In genomic region chr5:180850434-180851078, GRCh38 we compare ENCODE assay signal across 1 cellular context.
TF ChIP-seq lines count a peak whose summit lies in the region.

No MANE protein-coding gene starts in this region.

TF ChIP-seq in K562, 482 proteins besides CTCF, POLR2A, EP300 and RAD21 (continued from another document and continues in another):
- TF ChIP-seq RFX5 (IDR thresholded peaks at IDR 0.05; ENCODE audit: low read depth, low read length) = no peak
- TF ChIP-seq XRCC3 (IDR thresholded peaks at IDR 0.05) = peak; percentile 59; the same call in 1 of the 2 replicates
- no peak for TF ChIP-seq RBM34 (IDR thresholded peaks at IDR 0.05; ENCODE audit: borderline replicate concordance, insufficient read depth, low read length)
- TF ChIP-seq ILK (tag; IDR thresholded peaks at IDR 0.05; ENCODE audit: borderline replicate concordance, low read depth) = no peak
- TF ChIP-seq, protein P1, sequence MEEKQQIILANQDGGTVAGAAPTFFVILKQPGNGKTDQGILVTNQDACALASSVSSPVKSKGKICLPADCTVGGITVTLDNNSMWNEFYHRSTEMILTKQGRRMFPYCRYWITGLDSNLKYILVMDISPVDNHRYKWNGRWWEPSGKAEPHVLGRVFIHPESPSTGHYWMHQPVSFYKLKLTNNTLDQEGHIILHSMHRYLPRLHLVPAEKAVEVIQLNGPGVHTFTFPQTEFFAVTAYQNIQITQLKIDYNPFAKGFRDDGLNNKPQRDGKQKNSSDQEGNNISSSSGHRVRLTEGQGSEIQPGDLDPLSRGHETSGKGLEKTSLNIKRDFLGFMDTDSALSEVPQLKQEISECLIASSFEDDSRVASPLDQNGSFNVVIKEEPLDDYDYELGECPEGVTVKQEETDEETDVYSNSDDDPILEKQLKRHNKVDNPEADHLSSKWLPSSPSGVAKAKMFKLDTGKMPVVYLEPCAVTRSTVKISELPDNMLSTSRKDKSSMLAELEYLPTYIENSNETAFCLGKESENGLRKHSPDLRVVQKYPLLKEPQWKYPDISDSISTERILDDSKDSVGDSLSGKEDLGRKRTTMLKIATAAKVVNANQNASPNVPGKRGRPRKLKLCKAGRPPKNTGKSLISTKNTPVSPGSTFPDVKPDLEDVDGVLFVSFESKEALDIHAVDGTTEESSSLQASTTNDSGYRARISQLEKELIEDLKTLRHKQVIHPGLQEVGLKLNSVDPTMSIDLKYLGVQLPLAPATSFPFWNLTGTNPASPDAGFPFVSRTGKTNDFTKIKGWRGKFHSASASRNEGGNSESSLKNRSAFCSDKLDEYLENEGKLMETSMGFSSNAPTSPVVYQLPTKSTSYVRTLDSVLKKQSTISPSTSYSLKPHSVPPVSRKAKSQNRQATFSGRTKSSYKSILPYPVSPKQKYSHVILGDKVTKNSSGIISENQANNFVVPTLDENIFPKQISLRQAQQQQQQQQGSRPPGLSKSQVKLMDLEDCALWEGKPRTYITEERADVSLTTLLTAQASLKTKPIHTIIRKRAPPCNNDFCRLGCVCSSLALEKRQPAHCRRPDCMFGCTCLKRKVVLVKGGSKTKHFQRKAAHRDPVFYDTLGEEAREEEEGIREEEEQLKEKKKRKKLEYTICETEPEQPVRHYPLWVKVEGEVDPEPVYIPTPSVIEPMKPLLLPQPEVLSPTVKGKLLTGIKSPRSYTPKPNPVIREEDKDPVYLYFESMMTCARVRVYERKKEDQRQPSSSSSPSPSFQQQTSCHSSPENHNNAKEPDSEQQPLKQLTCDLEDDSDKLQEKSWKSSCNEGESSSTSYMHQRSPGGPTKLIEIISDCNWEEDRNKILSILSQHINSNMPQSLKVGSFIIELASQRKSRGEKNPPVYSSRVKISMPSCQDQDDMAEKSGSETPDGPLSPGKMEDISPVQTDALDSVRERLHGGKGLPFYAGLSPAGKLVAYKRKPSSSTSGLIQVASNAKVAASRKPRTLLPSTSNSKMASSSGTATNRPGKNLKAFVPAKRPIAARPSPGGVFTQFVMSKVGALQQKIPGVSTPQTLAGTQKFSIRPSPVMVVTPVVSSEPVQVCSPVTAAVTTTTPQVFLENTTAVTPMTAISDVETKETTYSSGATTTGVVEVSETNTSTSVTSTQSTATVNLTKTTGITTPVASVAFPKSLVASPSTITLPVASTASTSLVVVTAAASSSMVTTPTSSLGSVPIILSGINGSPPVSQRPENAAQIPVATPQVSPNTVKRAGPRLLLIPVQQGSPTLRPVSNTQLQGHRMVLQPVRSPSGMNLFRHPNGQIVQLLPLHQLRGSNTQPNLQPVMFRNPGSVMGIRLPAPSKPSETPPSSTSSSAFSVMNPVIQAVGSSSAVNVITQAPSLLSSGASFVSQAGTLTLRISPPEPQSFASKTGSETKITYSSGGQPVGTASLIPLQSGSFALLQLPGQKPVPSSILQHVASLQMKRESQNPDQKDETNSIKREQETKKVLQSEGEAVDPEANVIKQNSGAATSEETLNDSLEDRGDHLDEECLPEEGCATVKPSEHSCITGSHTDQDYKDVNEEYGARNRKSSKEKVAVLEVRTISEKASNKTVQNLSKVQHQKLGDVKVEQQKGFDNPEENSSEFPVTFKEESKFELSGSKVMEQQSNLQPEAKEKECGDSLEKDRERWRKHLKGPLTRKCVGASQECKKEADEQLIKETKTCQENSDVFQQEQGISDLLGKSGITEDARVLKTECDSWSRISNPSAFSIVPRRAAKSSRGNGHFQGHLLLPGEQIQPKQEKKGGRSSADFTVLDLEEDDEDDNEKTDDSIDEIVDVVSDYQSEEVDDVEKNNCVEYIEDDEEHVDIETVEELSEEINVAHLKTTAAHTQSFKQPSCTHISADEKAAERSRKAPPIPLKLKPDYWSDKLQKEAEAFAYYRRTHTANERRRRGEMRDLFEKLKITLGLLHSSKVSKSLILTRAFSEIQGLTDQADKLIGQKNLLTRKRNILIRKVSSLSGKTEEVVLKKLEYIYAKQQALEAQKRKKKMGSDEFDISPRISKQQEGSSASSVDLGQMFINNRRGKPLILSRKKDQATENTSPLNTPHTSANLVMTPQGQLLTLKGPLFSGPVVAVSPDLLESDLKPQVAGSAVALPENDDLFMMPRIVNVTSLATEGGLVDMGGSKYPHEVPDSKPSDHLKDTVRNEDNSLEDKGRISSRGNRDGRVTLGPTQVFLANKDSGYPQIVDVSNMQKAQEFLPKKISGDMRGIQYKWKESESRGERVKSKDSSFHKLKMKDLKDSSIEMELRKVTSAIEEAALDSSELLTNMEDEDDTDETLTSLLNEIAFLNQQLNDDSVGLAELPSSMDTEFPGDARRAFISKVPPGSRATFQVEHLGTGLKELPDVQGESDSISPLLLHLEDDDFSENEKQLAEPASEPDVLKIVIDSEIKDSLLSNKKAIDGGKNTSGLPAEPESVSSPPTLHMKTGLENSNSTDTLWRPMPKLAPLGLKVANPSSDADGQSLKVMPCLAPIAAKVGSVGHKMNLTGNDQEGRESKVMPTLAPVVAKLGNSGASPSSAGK (IDR thresholded peaks at IDR 0.05) = no peak
- no peak for TF ChIP-seq ZNF232 (CRISPR knock-in tag; IDR thresholded peaks at IDR 0.05)
- no peak for TF ChIP-seq CEBPB (tag; IDR thresholded peaks at IDR 0.05)
- TF ChIP-seq KDM1A (IDR thresholded peaks at IDR 0.05) = no peak
- TF ChIP-seq RBM25 (IDR thresholded peaks at IDR 0.05; ENCODE audit: low read depth, low read length, severe bottlenecking) = peak; percentile 71
- TF ChIP-seq ZFX (CRISPR knock-in tag; IDR thresholded peaks at IDR 0.05) = 0 out of 2 replicates have a peak, but pooled peaks have one; percentile 16
- no peak for TF ChIP-seq SMARCA5 (IDR thresholded peaks at IDR 0.05)
- TF ChIP-seq PTBP1 (IDR thresholded peaks at IDR 0.05; ENCODE audit: low read depth, low read length) = no peak
- TF ChIP-seq, protein P2, sequence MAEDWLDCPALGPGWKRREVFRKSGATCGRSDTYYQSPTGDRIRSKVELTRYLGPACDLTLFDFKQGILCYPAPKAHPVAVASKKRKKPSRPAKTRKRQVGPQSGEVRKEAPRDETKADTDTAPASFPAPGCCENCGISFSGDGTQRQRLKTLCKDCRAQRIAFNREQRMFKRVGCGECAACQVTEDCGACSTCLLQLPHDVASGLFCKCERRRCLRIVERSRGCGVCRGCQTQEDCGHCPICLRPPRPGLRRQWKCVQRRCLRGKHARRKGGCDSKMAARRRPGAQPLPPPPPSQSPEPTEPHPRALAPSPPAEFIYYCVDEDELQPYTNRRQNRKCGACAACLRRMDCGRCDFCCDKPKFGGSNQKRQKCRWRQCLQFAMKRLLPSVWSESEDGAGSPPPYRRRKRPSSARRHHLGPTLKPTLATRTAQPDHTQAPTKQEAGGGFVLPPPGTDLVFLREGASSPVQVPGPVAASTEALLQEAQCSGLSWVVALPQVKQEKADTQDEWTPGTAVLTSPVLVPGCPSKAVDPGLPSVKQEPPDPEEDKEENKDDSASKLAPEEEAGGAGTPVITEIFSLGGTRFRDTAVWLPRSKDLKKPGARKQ (CRISPR knock-in tag; IDR thresholded peaks at IDR 0.05) = no peak
- TF ChIP-seq MLX (CRISPR knock-in tag; conservative IDR thresholded peaks at IDR 0.05) = no peak
- TF ChIP-seq ZNF780A (CRISPR knock-in tag; IDR thresholded peaks at IDR 0.05) = no peak
- TF ChIP-seq, protein P3, sequence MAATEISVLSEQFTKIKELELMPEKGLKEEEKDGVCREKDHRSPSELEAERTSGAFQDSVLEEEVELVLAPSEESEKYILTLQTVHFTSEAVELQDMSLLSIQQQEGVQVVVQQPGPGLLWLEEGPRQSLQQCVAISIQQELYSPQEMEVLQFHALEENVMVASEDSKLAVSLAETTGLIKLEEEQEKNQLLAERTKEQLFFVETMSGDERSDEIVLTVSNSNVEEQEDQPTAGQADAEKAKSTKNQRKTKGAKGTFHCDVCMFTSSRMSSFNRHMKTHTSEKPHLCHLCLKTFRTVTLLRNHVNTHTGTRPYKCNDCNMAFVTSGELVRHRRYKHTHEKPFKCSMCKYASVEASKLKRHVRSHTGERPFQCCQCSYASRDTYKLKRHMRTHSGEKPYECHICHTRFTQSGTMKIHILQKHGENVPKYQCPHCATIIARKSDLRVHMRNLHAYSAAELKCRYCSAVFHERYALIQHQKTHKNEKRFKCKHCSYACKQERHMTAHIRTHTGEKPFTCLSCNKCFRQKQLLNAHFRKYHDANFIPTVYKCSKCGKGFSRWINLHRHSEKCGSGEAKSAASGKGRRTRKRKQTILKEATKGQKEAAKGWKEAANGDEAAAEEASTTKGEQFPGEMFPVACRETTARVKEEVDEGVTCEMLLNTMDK (IDR thresholded peaks at IDR 0.05; ENCODE audit: borderline replicate concordance, insufficient read depth, low read depth, low read length, poor library complexity, severe bottlenecking) = no peak
- TF ChIP-seq FOXP4 (CRISPR knock-in tag; IDR thresholded peaks at IDR 0.05; ENCODE audit: borderline replicate concordance) = no peak
- no peak for TF ChIP-seq MLLT1 (IDR thresholded peaks at IDR 0.05)
- no peak for TF ChIP-seq ZNF695 (CRISPR knock-in tag; IDR thresholded peaks at IDR 0.05)
- TF ChIP-seq ZSCAN29 (IDR thresholded peaks at IDR 0.05) = no peak
- TF ChIP-seq TRIM24 (IDR thresholded peaks at IDR 0.05) = 0 out of 4 replicates have a peak, but pooled peaks of 1 of the 2 experiments have one; percentile 12
- TF ChIP-seq ZNF184 (CRISPR knock-in tag; IDR thresholded peaks at IDR 0.05) = no peak
- no peak for TF ChIP-seq ZBED1 (IDR thresholded peaks at IDR 0.05)
- TF ChIP-seq RNF2 (IDR thresholded peaks at IDR 0.05) = no peak
- no peak for TF ChIP-seq EHMT2 (IDR thresholded peaks at IDR 0.05)
